8 cellular contexts compared by ENCODE assay signal in the genomic region with DNA sequence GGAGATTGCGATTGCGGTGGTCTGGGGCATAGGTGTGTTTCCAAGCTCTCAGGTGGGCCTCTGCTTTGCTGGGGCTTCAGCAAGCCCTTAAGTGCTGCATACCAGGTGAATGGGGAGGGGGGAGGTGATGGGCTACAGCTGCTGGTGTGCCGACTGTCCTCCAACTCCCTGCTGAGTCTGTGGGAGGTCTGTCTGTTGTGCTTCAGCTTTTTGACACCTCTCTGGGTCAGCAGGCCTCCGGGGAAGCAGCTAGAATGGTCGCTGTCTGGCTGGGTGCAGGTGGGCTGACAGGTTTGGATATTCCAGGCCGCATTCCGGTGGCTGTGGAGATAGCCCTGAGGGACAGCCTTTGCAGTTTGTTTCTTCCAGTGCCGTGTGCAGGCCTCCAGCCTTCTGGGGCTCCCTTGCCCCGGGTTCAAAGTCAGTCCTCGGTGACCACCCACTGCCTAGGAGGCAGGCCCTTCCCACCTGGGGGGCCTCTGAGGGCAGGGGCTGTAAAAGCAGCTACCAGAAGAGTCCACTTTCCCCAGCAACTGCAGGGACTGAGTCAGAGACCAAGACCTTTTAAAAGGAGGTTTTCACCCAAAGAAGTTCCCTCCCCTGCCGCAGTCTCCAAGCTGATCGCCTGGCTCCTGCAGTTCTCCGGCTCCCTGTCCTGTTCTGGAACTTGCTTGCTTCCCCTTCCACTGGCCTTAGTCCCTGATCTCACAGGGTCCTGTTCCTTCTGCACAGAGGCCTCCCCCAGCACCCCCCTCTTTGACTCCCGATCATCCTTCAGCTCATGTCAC. TPM values are rescaled to one million over a fixed set of nuclear protein-coding genes. Genes with fewer than 3 reads are reported as not detected.
DNase-seq lines count a peak whose midpoint lies in the region; ATAC-seq and TF ChIP-seq lines count a peak whose summit lies in the region.

No MANE protein-coding gene starts in this region.

- H3K27ac ChIP-seq in HUES64 (ENCODE audit: low read depth, low read length): peak overlapping the region; percentile 85

- H3K36me3 ChIP-seq in HUES64 (ENCODE audit: insufficient read depth, low read length) (peaks cover 43% of the 10 kb centered on the region), adipocyte (ENCODE audit: control insufficient read depth, insufficient read depth, low read length, severe bottlenecking) (peaks cover 38% of the 10 kb centered on the region)

- no peak for TF ChIP-seq CTCF in AG09309 (IDR thresholded peaks at IDR 0.05; ENCODE audit: control insufficient read depth, insufficient read depth, low read depth, low read length, missing control alignments)

- peak overlapping the region; percentile 63 for H3K4me3 ChIP-seq in AG09309 (ENCODE audit: control insufficient read depth, low read depth, low read length)
- H3K4me3 ChIP-seq in HUES64 (ENCODE audit: low read length): peak overlapping the region; percentile 49; the same call in 1 of the 2 replicates
- H3K4me3 ChIP-seq in adipocyte (ENCODE audit: low read length): peak overlapping the region; percentile 89

- DNase-seq in AG09309 (ENCODE audit: low read depth): no peak
- no peak for DNase-seq in adipocyte (ENCODE audit: low read depth)
- peak; percentile 99 for DNase-seq in islet precursor cell
- no peak for DNase-seq in HT-29 (ENCODE audit: low spot score)
- no peak for DNase-seq in GM19240 (ENCODE audit: insufficient read length, low spot score)
- no peak for DNase-seq in germinal center (ENCODE audit: low spot score)

- H3K9me3 ChIP-seq in HUES64 (ENCODE audit: insufficient read depth, low read depth, low read length) (no peaks in the 10 kb centered on the region), adipocyte (ENCODE audit: control insufficient read depth, low read length) (no peaks in the 10 kb centered on the region)

- ATAC-seq in HG02610 (IDR thresholded peaks at IDR 0.05; ENCODE audit: unreplicated experiment): no peak

- H3K4me1 ChIP-seq in HUES64 (ENCODE audit: insufficient read depth, low read length): peaks cover 24% of the 10 kb centered on the region
- peaks cover 38% of the 10 kb centered on the region for H3K4me1 ChIP-seq in adipocyte (ENCODE audit: control insufficient read depth, insufficient read depth, low read length)

- WGBS in HUES64: 26% methylated on average over 14 of the region's 14 CpGs

- peaks cover 36% of the 10 kb centered on the region for H3K27me3 ChIP-seq in HUES64 (ENCODE audit: insufficient read depth, low read length)
- no peaks in the 10 kb centered on the region for H3K27me3 ChIP-seq in adipocyte (replicated peaks; ENCODE audit: control insufficient read depth, insufficient read depth, low read length)

- H3K9ac ChIP-seq in HUES64 (ENCODE audit: low read depth, low read length): peak overlapping the region; percentile 64
- peak overlapping the region; percentile 83 for H3K9ac ChIP-seq in adipocyte (ENCODE audit: low read length)

RNA-seq across cellular contexts. Expression of a gene that starts 2.0 kb away (rescaled TPM):
- 2.5 TPM for polyA plus RNA-seq in HUES64 (2013, experiment 1 of 2)
- 4.6 TPM for polyA plus RNA-seq in HUES64 (2013, experiment 2 of 2)
- 0.05 and 0.33 TPM in 2 replicates for total RNA-seq in HT-29 (2014; rRNA removed; shearing (Covaris generic))

RNA-seq across cellular contexts. Expression of a gene that starts 7.9 kb away (rescaled TPM):
- polyA plus RNA-seq in HUES64 (2013, experiment 1 of 2): 1,858 TPM
- polyA plus RNA-seq in HUES64 (2013, experiment 2 of 2): 1,964 TPM
- 1,500 and 1,729 TPM in 2 replicates for total RNA-seq in HT-29 (2014; rRNA removed; shearing (Covaris generic))
